Comparison of ENCODE assay signal across 14 cellular contexts in genomic region chr6:144140859-144141258, GRCh38. TPM values are rescaled to one million over a fixed set of nuclear protein-coding genes. Genes with fewer than 3 reads are reported as not detected.
A peak's percentile ranks its signal among the peaks of the same experiment; 100 is the strongest.
DNase-seq lines count a peak whose midpoint lies in the region; ATAC-seq and TF ChIP-seq lines count a peak whose summit lies in the region.
"Had no signal": no experiment of that assay in that cellular context is flagged by ENCODE, and none has a peak within 500 bp of the region (broad histone marks: within the 10 kb centered on the region; RNA-seq: fewer than 3 reads in every experiment).

No MANE protein-coding gene starts in this region.

- intact Hi-C loops in mucosa of descending colon (cut with DNase I, micrococcal nuclease) = no loop called here

- H3K36me3 Mint-ChIP-seq in GM23338 (ENCODE audit: low read depth) = no peaks in the 10 kb centered on the region

- H2AFZ ChIP-seq in GM23338 = no peak overlapping the region

- H3K4me1 ChIP-seq in neutrophil (ENCODE audit: control insufficient read depth in 1 of 2, insufficient read depth in 1 of 2, low read depth in 1 of 2, low read length in 1 of 2) (peaks cover 77% of the 10 kb centered on the region in 2 experiments), mucosa of descending colon (ENCODE audit: low read depth) (no peaks in the 10 kb centered on the region), GM23338 (ENCODE audit: insufficient read depth) (no peaks in the 10 kb centered on the region)
- H3K4me1 ChIP-seq: adrenal gland had no signal

- H3K27me3 ChIP-seq in neutrophil (no peaks in the 10 kb centered on the region), GM23338 (ENCODE audit: insufficient read depth) (no peaks in the 10 kb centered on the region)
- H3K27me3 ChIP-seq: adrenal gland had no signal

- no peaks in the 10 kb centered on the region for H3K9me3 Mint-ChIP-seq in GM23338
- H3K9me3 Mint-ChIP-seq: dendritic cell treated with granulocyte-macrophage colony-stimulating factor and Interleukin-4, amounts not matched to agents 40 ng/mL and 50 ng/mL, for 4 days; neural crest cell; T-helper 2 cell treated with Interferon-gamma antibody and Interleukin-4, amounts not matched to agents 5 μg/mL and 100 μg/mL, for 36 hours had no signal

- H3K4me3 ChIP-seq in neutrophil (ENCODE audit: low read depth in 1 of 2, low read length in 1 of 2) (peak overlapping the region; percentile 62 to 81), mucosa of descending colon (no peak overlapping the region), GM23338 (no peak overlapping the region)
- H3K4me3 ChIP-seq: adrenal gland had no signal

- peak overlapping the region; percentile 88 for H3K27ac ChIP-seq in neutrophil
- no peak overlapping the region for H3K27ac ChIP-seq in GM23338 (ENCODE audit: low read depth)
- H3K27ac ChIP-seq: adrenal gland had no signal

- no peaks in the 10 kb centered on the region for H3K79me2 ChIP-seq in GM23338 (replicated peaks; ENCODE audit: insufficient read depth)

- ATAC-seq in GM18868 (IDR thresholded peaks at IDR 0.05; ENCODE audit: unreplicated experiment) (peak; percentile 84), GM21576 (IDR thresholded peaks at IDR 0.05; ENCODE audit: unreplicated experiment) (peak; percentile 84), HG03135 (IDR thresholded peaks at IDR 0.05; ENCODE audit: unreplicated experiment) (peak; percentile 85), mucosa of descending colon (no peak), GM23338 (no peak)
- ATAC-seq: PC-3 had no signal

- no peaks in the 10 kb centered on the region for H4K20me1 ChIP-seq in GM23338 (replicated peaks; ENCODE audit: insufficient read depth)

- H3K9me3 ChIP-seq in neutrophil (no peaks in the 10 kb centered on the region), mucosa of descending colon (no peaks in the 10 kb centered on the region)
- H3K9me3 ChIP-seq: adrenal gland had no signal

- no peak overlapping the region for H3K27ac Mint-ChIP-seq in GM23338
- H3K27ac Mint-ChIP-seq: dendritic cell treated with granulocyte-macrophage colony-stimulating factor and Interleukin-4, amounts not matched to agents 40 ng/mL and 50 ng/mL, for 4 days; T-helper 2 cell treated with Interferon-gamma antibody and Interleukin-4, amounts not matched to agents 5 μg/mL and 100 μg/mL, for 36 hours had no signal

- H3K9me2 ChIP-seq in GM23338 (ENCODE audit: insufficient read depth) = no peaks in the 10 kb centered on the region

- no peaks in the 10 kb centered on the region for H3F3A ChIP-seq in GM23338 (replicated peaks; ENCODE audit: low read depth)

- H3K4me2 ChIP-seq in GM23338 = no peak overlapping the region

- TF ChIP-seq CTCF in neutrophil (IDR thresholded peaks at IDR 0.05) (no peak), mucosa of descending colon (IDR thresholded peaks at IDR 0.05) (no peak), GM23338 (conservative IDR thresholded peaks at IDR 0.05; ENCODE audit: low read depth in 2 of 2) (no peak)

- no peaks in the 10 kb centered on the region for H3K4me1 Mint-ChIP-seq in GM23338
- H3K4me1 Mint-ChIP-seq: neural crest cell had no signal

- H3K36me3 ChIP-seq in neutrophil (no peaks in the 10 kb centered on the region), mucosa of descending colon (ENCODE audit: low read depth) (no peaks in the 10 kb centered on the region), GM23338 (ENCODE audit: insufficient read depth) (no peaks in the 10 kb centered on the region)
- H3K36me3 ChIP-seq: adrenal gland had no signal

- DNase-seq in mucosa of descending colon = no peak
- DNase-seq in GM23338 (ENCODE audit: low spot score) = no peak
- DNase-seq in amygdala (lab: John Stamatoyannopoulos, UW) = no peak
- DNase-seq in D341Med (ENCODE audit: low spot score) = no peak
- DNase-seq: adrenal gland, NCI-H146, PC-3 had no signal

- no peak overlapping the region for H3K4me3 Mint-ChIP-seq in GM23338
- H3K4me3 Mint-ChIP-seq: dendritic cell treated with granulocyte-macrophage colony-stimulating factor and Interleukin-4, amounts not matched to agents 40 ng/mL and 50 ng/mL, for 4 days; neural crest cell; T-helper 2 cell treated with Interferon-gamma antibody and Interleukin-4, amounts not matched to agents 5 μg/mL and 100 μg/mL, for 36 hours had no signal

- peaks cover 6% of the 10 kb centered on the region for H3K27me3 Mint-ChIP-seq in GM23338 (ENCODE audit: insufficient read depth, low read depth, poor library complexity)
- H3K27me3 Mint-ChIP-seq: dendritic cell treated with granulocyte-macrophage colony-stimulating factor and Interleukin-4, amounts not matched to agents 40 ng/mL and 50 ng/mL, for 4 days had no signal

TF ChIP-seq in GM23338, 12 proteins besides CTCF, POLR2A, EP300 and RAD21:
- TF ChIP-seq, protein P1, sequence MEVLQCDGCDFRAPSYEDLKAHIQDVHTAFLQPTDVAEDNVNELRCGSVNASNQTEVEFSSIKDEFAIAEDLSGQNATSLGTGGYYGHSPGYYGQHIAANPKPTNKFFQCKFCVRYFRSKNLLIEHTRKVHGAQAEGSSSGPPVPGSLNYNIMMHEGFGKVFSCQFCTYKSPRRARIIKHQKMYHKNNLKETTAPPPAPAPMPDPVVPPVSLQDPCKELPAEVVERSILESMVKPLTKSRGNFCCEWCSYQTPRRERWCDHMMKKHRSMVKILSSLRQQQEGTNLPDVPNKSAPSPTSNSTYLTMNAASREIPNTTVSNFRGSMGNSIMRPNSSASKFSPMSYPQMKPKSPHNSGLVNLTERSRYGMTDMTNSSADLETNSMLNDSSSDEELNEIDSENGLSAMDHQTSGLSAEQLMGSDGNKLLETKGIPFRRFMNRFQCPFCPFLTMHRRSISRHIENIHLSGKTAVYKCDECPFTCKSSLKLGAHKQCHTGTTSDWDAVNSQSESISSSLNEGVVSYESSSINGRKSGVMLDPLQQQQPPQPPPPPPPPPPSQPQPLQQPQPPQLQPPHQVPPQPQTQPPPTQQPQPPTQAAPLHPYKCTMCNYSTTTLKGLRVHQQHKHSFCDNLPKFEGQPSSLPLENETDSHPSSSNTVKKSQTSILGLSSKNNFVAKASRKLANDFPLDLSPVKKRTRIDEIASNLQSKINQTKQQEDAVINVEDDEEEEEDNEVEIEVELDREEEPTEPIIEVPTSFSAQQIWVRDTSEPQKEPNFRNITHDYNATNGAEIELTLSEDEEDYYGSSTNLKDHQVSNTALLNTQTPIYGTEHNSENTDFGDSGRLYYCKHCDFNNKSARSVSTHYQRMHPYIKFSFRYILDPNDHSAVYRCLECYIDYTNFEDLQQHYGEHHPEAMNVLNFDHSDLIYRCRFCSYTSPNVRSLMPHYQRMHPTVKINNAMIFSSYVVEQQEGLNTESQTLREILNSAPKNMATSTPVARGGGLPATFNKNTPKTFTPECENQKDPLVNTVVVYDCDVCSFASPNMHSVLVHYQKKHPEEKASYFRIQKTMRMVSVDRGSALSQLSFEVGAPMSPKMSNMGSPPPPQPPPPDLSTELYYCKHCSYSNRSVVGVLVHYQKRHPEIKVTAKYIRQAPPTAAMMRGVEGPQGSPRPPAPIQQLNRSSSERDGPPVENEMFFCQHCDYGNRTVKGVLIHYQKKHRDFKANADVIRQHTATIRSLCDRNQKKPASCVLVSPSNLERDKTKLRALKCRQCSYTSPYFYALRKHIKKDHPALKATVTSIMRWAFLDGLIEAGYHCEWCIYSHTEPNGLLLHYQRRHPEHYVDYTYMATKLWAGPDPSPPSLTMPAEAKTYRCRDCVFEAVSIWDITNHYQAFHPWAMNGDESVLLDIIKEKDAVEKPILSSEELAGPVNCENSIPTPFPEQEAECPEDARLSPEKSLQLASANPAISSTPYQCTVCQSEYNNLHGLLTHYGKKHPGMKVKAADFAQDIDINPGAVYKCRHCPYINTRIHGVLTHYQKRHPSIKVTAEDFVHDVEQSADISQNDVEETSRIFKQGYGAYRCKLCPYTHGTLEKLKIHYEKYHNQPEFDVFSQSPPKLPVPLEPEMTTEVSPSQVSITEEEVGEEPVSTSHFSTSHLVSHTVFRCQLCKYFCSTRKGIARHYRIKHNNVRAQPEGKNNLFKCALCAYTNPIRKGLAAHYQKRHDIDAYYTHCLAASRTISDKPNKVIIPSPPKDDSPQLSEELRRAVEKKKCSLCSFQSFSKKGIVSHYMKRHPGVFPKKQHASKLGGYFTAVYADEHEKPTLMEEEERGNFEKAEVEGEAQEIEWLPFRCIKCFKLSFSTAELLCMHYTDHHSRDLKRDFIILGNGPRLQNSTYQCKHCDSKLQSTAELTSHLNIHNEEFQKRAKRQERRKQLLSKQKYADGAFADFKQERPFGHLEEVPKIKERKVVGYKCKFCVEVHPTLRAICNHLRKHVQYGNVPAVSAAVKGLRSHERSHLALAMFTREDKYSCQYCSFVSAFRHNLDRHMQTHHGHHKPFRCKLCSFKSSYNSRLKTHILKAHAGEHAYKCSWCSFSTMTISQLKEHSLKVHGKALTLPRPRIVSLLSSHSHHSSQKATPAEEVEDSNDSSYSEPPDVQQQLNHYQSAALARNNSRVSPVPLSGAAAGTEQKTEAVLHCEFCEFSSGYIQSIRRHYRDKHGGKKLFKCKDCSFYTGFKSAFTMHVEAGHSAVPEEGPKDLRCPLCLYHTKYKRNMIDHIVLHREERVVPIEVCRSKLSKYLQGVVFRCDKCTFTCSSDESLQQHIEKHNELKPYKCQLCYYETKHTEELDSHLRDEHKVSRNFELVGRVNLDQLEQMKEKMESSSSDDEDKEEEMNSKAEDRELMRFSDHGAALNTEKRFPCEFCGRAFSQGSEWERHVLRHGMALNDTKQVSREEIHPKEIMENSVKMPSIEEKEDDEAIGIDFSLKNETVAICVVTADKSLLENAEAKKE (CRISPR knock-in tag; IDR thresholded peaks at IDR 0.05) = no peak

RNA-seq across cellular contexts. Expression of gene STX11, which starts 9.5 kb away (rescaled TPM):
- total RNA-seq in mucosa of descending colon = 1 to 10 TPM in 2 of 3 donors, under 1 TPM in 1; 0.84 to 2.7 (median 2.5) TPM
- 0.08 and 0.35 TPM in 2 replicates for total RNA-seq in GM23338 (2014; rRNA removed; shearing (Covaris generic))
- 0.37 and 0.52 TPM in 2 replicates for polyA plus RNA-seq in GM23338 (2016; fragmentation: Nextera tagmentation; extraction: Ambion mirVana)
- total RNA-seq: neural crest cell had no signal

RNA-seq across cellular contexts. Expression of gene SF3B5, which starts 45.5 kb away (rescaled TPM):
- 100 to 1,000 TPM; 104 to 172 (median 140) TPM for total RNA-seq in mucosa of descending colon
- 151 and 174 TPM in 2 replicates for total RNA-seq in GM23338 (2014; rRNA removed; shearing (Covaris generic))
- polyA plus RNA-seq in GM23338 (2016; fragmentation: Nextera tagmentation; extraction: Ambion mirVana) = 171 and 183 TPM in 2 replicates

Comparison
In these comparisons a context has a peak if more than half of its experiments do, and no peak if none do; other contexts are left out.
1. ATAC-seq: peak in GM18868 (single experiment), GM21576 (single experiment) and HG03135 (single experiment); none in mucosa of descending colon (single experiment) and GM23338 (single experiment).
2. H3K4me3 ChIP-seq: peak in neutrophil (2 of 2); none in mucosa of descending colon (single experiment) and GM23338 (single experiment).